In the genomic region with DNA sequence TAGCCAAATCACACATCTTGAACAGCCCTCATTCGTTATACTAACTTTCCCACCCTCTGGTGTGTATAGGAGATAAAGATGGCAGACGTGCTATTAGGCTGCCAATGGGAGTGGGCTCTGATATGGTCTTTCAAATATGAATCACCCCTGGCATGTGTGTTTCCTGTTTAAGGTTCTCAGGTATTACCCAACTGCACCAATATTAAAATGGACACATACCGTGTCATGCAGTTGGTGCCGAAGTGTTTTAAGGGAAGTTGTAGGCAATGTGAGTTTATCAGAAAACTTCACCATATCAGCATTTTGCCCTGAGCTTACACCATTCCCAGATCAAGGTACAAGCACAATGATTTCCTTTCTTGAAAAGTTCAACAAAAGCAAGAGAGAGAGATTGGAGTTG, we compare ENCODE assay signal across 13 cellular contexts. TPM values are rescaled to one million over a fixed set of nuclear protein-coding genes. Genes with fewer than 3 reads are reported as not detected.
DNase-seq lines count a peak whose midpoint lies in the region; ATAC-seq, FAIRE-seq and TF ChIP-seq lines count a peak whose summit lies in the region.
"Had no signal": no experiment of that assay in that cellular context is flagged by ENCODE, and none has a peak within 500 bp of the region (broad histone marks: within the 10 kb centered on the region; RNA-seq: fewer than 3 reads in every experiment).

No MANE protein-coding gene starts in this region.

- H3K27me3 ChIP-seq in pancreas, result no peaks in the 10 kb centered on the region
- H3K27me3 ChIP-seq: testis had no signal

- TF ChIP-seq CTCF in NB4 (IDR thresholded peaks at IDR 0.05; ENCODE audit: low read depth, low read length), result no peak
- TF ChIP-seq CTCF in pancreas (IDR thresholded peaks at IDR 0.05), result no peak

- peak overlapping the region; percentile 54 for H3K27ac Mint-ChIP-seq in activated CD4-positive, alpha-beta T cell treated with anti-CD3 and anti-CD28 coated beads, Interleukin-2, amount 10 ng/mL, durations not matched to agents 24 days and 14 days
- H3K27ac Mint-ChIP-seq in activated naive CD8-positive, alpha-beta T cell treated with anti-CD3 and anti-CD28 coated beads for 36 hours, result peak overlapping the region; percentile 60

- H3K4me3 ChIP-seq in NB4 (ENCODE audit: low read depth, low read length) (no peak overlapping the region), pancreas (no peak overlapping the region)
- H3K4me3 ChIP-seq: A549, testis had no signal

- peaks cover 31% of the 10 kb centered on the region for H3K36me3 Mint-ChIP-seq in activated CD4-positive, alpha-beta T cell treated with anti-CD3 and anti-CD28 coated beads, Interleukin-2, amount 10 ng/mL, durations not matched to agents 24 days and 14 days (ENCODE audit: low read depth)
- peaks cover 10% of the 10 kb centered on the region for H3K36me3 Mint-ChIP-seq in activated naive CD8-positive, alpha-beta T cell treated with anti-CD3 and anti-CD28 coated beads for 36 hours

- H3K27ac ChIP-seq in pancreas, result peak overlapping the region in 2 of 4 donors; percentile 0 to 50
- H3K27ac ChIP-seq: A549, testis had no signal

- H3K36me3 ChIP-seq in pancreas, result no peaks in the 10 kb centered on the region

- DNase-seq in activated CD4-positive, alpha-beta T cell treated with anti-CD3 and anti-CD28 coated beads, Interleukin-2, amount 10 ng/mL, durations not matched to agents 24 days and 14 days, result no peak
- no peak for DNase-seq in activated CD4-positive, alpha-beta T cell treated with anti-CD3 and anti-CD28 coated beads, Interleukin-2, amount 50 U/mL, for 4 hours
- DNase-seq in NB4 (ENCODE audit: low read depth) (peak; percentile 85), pancreas (peak in 2 of 6 donors; percentile 45 to 64), DMS79 (lab: John Stamatoyannopoulos, UW) (no peak), globus pallidus (ENCODE audit: low spot score) (no peak)
- no peak for DNase-seq in activated naive CD8-positive, alpha-beta T cell treated with anti-CD3 and anti-CD28 coated beads for 36 hours
- DNase-seq: DMS 273 treated with DMSO at 0.1 percent for 48 hours, NCI-H69, SHP77, testis had no signal

- no peaks in the 10 kb centered on the region for H3K9me3 ChIP-seq in pancreas
- H3K9me3 ChIP-seq: A549, testis had no signal

- TF ChIP-seq POLR2A in NB4 (IDR thresholded peaks at IDR 0.05; ENCODE audit: extremely low read depth, insufficient read length), result no peak

- intact Hi-C loops in activated CD4-positive, alpha-beta T cell treated with anti-CD3 and anti-CD28 coated beads, Interleukin-2, amount 10 ng/mL, durations not matched to agents 24 days and 14 days (cut with micrococcal nuclease), result no loop called here
- intact Hi-C loops in pancreas (cut with DNase I), result no loop called here

- peaks cover 0 to 8% (median 0%) of the 10 kb centered on the region in 3 donors for H3K4me1 ChIP-seq in pancreas

- ATAC-seq in pancreas (peak; percentile 32 to 88 (median 75)), HG02981 (IDR thresholded peaks at IDR 0.05; ENCODE audit: unreplicated experiment) (no peak)
- ATAC-seq: A549 had no signal

- no peaks in the 10 kb centered on the region for H3K9me3 Mint-ChIP-seq in activated CD4-positive, alpha-beta T cell treated with anti-CD3 and anti-CD28 coated beads, Interleukin-2, amount 10 ng/mL, durations not matched to agents 24 days and 14 days
- H3K9me3 Mint-ChIP-seq in activated naive CD8-positive, alpha-beta T cell treated with anti-CD3 and anti-CD28 coated beads for 36 hours, result no peaks in the 10 kb centered on the region

- 45 to 46% methylated on average over 4 of the region's 4 CpGs for WGBS in pancreas, 2 donors

- FAIRE-seq in pancreas (lab: Jason Lieb, UNC), result no peak
- FAIRE-seq: A549 had no signal

- H3K4me3 Mint-ChIP-seq in activated CD4-positive, alpha-beta T cell treated with anti-CD3 and anti-CD28 coated beads, Interleukin-2, amount 10 ng/mL, durations not matched to agents 24 days and 14 days, result peak overlapping the region; percentile 29
- H3K4me3 Mint-ChIP-seq in activated naive CD8-positive, alpha-beta T cell treated with anti-CD3 and anti-CD28 coated beads for 36 hours, result peak overlapping the region; percentile 40

- peaks cover 77% of the 10 kb centered on the region for H3K4me1 Mint-ChIP-seq in activated CD4-positive, alpha-beta T cell treated with anti-CD3 and anti-CD28 coated beads, Interleukin-2, amount 10 ng/mL, durations not matched to agents 24 days and 14 days
- H3K4me1 Mint-ChIP-seq in activated naive CD8-positive, alpha-beta T cell treated with anti-CD3 and anti-CD28 coated beads for 36 hours, result peaks cover 72% of the 10 kb centered on the region

- H3K27me3 Mint-ChIP-seq in activated CD4-positive, alpha-beta T cell treated with anti-CD3 and anti-CD28 coated beads, Interleukin-2, amount 10 ng/mL, durations not matched to agents 24 days and 14 days, result no peaks in the 10 kb centered on the region
- no peaks in the 10 kb centered on the region for H3K27me3 Mint-ChIP-seq in activated naive CD8-positive, alpha-beta T cell treated with anti-CD3 and anti-CD28 coated beads for 36 hours

RNA-seq across cellular contexts. Expression of a gene that starts 33.5 kb away (rescaled TPM):
- 44.9 and 46.2 TPM in 2 replicates for total RNA-seq in activated CD4-positive, alpha-beta T cell treated with anti-CD3 and anti-CD28 coated beads, Interleukin-2, amount 10 ng/mL, durations not matched to agents 24 days and 14 days
- 10 to 100 TPM; 19.1 to 21.9 TPM for total RNA-seq in activated naive CD8-positive, alpha-beta T cell treated with anti-CD3 and anti-CD28 coated beads for 36 hours
- 10 to 100 TPM in 3 of 6 donors, 1 to 10 TPM in 3; 3.8 to 14.8 (median 9.8) TPM for total RNA-seq in pancreas
- 1 to 10 TPM; 1.1 to 2.9 TPM for polyA plus RNA-seq in pancreas
